ENCODE assay signal across 8 cellular contexts in the genomic region with DNA sequence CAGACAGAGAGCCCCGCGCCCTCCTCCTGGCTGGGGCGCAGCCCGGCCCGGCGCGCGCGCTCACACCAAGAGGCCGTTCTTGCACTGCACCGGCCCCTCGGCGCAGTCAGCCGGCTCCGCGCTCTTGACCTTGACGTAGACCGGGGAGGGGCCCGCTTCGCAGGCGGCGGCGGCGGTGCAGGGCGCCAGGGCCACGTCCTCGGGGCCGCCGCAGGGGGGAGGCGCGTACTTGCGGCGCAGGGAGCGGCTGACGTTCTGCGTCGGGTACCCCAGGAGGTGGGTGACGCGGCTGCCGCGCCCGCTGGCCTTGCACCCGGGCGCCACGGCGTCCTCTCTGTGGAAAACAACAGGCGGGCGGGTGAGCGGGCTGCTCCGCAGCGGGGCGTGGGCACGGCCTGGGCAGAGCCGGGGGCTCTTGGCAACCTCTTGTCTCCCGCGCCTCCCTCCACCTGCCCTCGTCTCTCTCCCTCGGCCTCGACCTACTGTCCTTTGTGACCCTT. TPM values are rescaled to one million over a fixed set of nuclear protein-coding genes. Genes with fewer than 3 reads are reported as not detected.
DNase-seq lines count a peak whose midpoint lies in the region; ATAC-seq and TF ChIP-seq lines count a peak whose summit lies in the region.

No MANE protein-coding gene starts in this region.

- no peaks in the 10 kb centered on the region for H3F3A ChIP-seq in neural progenitor cell (ENCODE audit: low read depth)

- H3K27ac Mint-ChIP-seq in activated naive CD4-positive, alpha-beta T cell treated with anti-CD3 and anti-CD28 coated beads for 36 hours, result no peak overlapping the region
- H3K27ac Mint-ChIP-seq in neural progenitor cell, result no peak overlapping the region
- peak overlapping the region; percentile 96 for H3K27ac Mint-ChIP-seq in stimulated activated naive CD8-positive, alpha-beta T cell treated with anti-CD3 and anti-CD28 coated beads, Interleukin-15, amount 100 ng/mL, for 72 hours

- intact Hi-C loops in activated naive CD4-positive, alpha-beta T cell treated with anti-CD3 and anti-CD28 coated beads for 36 hours (cut with micrococcal nuclease), result loop anchor here (1.0 to 2.0 kb wide), 5 partner anchors 36 to 74 kb away; a partner anchor contains a TSS

- H3K4me2 ChIP-seq in BLaER1 treated with 17β-estradiol and CSF1 and Interleukin-3, amounts not matched to agents 10 nM and 100 nM, result peak overlapping the region; percentile 66 to 86 (median 79)
- peak overlapping the region; percentile 87 for H3K4me2 ChIP-seq in neural progenitor cell

- TF ChIP-seq CTCF in neural progenitor cell (IDR thresholded peaks at IDR 0.05), result no peak

- no peaks in the 10 kb centered on the region for H3K9me3 ChIP-seq in BLaER1 treated with 17β-estradiol and CSF1 and Interleukin-3, amounts not matched to agents 10 nM and 100 nM (replicated peaks in 1 of 11)
- no peaks in the 10 kb centered on the region for H3K9me3 ChIP-seq in neural progenitor cell (ENCODE audit: low read depth)

- peak overlapping the region in 10 of 11 experiments; percentile 8 to 60 (median 46); a peak in 18 of 22 replicates for H3K9ac ChIP-seq in BLaER1 treated with 17β-estradiol and CSF1 and Interleukin-3, amounts not matched to agents 10 nM and 100 nM
- no peak overlapping the region for H3K9ac ChIP-seq in neural progenitor cell

- CTCF ChIA-PET in activated naive CD4-positive, alpha-beta T cell treated with anti-CD3 and anti-CD28 coated beads for 36 hours (lab: Charles Lee), result interaction anchor here (1.0 to 3.3 kb wide), 2 partner anchors 36 to 56 kb away, joined by 3 to 17 read pairs; no protein-coding TSS in a partner anchor

- H3K4me1 ChIP-seq in BLaER1 treated with 17β-estradiol and CSF1 and Interleukin-3, amounts not matched to agents 10 nM and 100 nM, result peaks cover 0 to 24% (median 2%) of the 10 kb centered on the region in 10 experiments; a peak in 8 of 20 replicates
- peaks cover 10% of the 10 kb centered on the region for H3K4me1 ChIP-seq in neural progenitor cell

- H3K4me3 ChIP-seq in BLaER1 treated with 17β-estradiol and CSF1 and Interleukin-3, amounts not matched to agents 10 nM and 100 nM, result peak overlapping the region; percentile 50 to 69 (median 58)
- H3K4me3 ChIP-seq in neural progenitor cell, result peak overlapping the region; percentile 47

- no peaks in the 10 kb centered on the region for H3K9me3 Mint-ChIP-seq in activated naive CD4-positive, alpha-beta T cell treated with anti-CD3 and anti-CD28 coated beads for 36 hours
- peaks cover 3% of the 10 kb centered on the region for H3K9me3 Mint-ChIP-seq in neural progenitor cell
- no peaks in the 10 kb centered on the region for H3K9me3 Mint-ChIP-seq in stimulated activated naive CD8-positive, alpha-beta T cell treated with anti-CD3 and anti-CD28 coated beads, Interleukin-15, amount 100 ng/mL, for 72 hours

- no peaks in the 10 kb centered on the region for H4K20me1 ChIP-seq in BLaER1 treated with 17β-estradiol and CSF1 and Interleukin-3, amounts not matched to agents 10 nM and 100 nM
- H4K20me1 ChIP-seq in neural progenitor cell (ENCODE audit: low read depth), result no peaks in the 10 kb centered on the region

- peak overlapping the region; percentile 81 for H3K4me3 Mint-ChIP-seq in activated naive CD4-positive, alpha-beta T cell treated with anti-CD3 and anti-CD28 coated beads for 36 hours
- H3K4me3 Mint-ChIP-seq in neural progenitor cell, result peak overlapping the region; percentile 67
- H3K4me3 Mint-ChIP-seq in stimulated activated naive CD8-positive, alpha-beta T cell treated with anti-CD3 and anti-CD28 coated beads, Interleukin-15, amount 100 ng/mL, for 72 hours, result peak overlapping the region; percentile 90 to 95

- peaks cover 10% of the 10 kb centered on the region for H3K4me1 Mint-ChIP-seq in activated naive CD4-positive, alpha-beta T cell treated with anti-CD3 and anti-CD28 coated beads for 36 hours (ENCODE audit: low read depth)
- H3K4me1 Mint-ChIP-seq in neural progenitor cell, result peaks cover 13% of the 10 kb centered on the region
- H3K4me1 Mint-ChIP-seq in stimulated activated naive CD8-positive, alpha-beta T cell treated with anti-CD3 and anti-CD28 coated beads, Interleukin-15, amount 100 ng/mL, for 72 hours, result peaks cover 34% of the 10 kb centered on the region

- no peaks in the 10 kb centered on the region for H3K79me2 ChIP-seq in neural progenitor cell (ENCODE audit: low read depth)

- ATAC-seq in GM19455 (IDR thresholded peaks at IDR 0.05; ENCODE audit: unreplicated experiment), result peak; percentile 76
- ATAC-seq in stimulated activated naive CD8-positive, alpha-beta T cell treated with anti-CD3 and anti-CD28 coated beads, Interleukin-15, amount 100 ng/mL, for 72 hours, result peak; percentile 91

- DNase-seq in HT1080 (ENCODE audit: low read depth), result peak; percentile 89
- DNase-seq in SK-MEL-5 (ENCODE audit: low read depth, low spot score), result peak; percentile 62
- DNase-seq in activated naive CD4-positive, alpha-beta T cell treated with anti-CD3 and anti-CD28 coated beads for 36 hours, result peak; percentile 73
- DNase-seq in foreskin melanocyte, result peak; percentile 64
- DNase-seq in neural progenitor cell (ENCODE audit: low spot score), result no peak
- peak; percentile 83 to 85 for DNase-seq in stimulated activated naive CD8-positive, alpha-beta T cell treated with anti-CD3 and anti-CD28 coated beads, Interleukin-15, amount 100 ng/mL, for 72 hours

- H3K27me3 ChIP-seq in BLaER1 treated with 17β-estradiol and CSF1 and Interleukin-3, amounts not matched to agents 10 nM and 100 nM, result peaks cover 19 to 44% (median 41%) of the 10 kb centered on the region in 11 experiments; a peak in 21 of 22 replicates
- H3K27me3 ChIP-seq in neural progenitor cell, result peaks cover 70% of the 10 kb centered on the region

- H3K36me3 Mint-ChIP-seq in activated naive CD4-positive, alpha-beta T cell treated with anti-CD3 and anti-CD28 coated beads for 36 hours (ENCODE audit: low read depth), result no peaks in the 10 kb centered on the region
- no peaks in the 10 kb centered on the region for H3K36me3 Mint-ChIP-seq in neural progenitor cell

- H3K36me3 ChIP-seq in BLaER1 treated with 17β-estradiol and CSF1 and Interleukin-3, amounts not matched to agents 10 nM and 100 nM, result no peaks in the 10 kb centered on the region
- H3K36me3 ChIP-seq in neural progenitor cell, result no peaks in the 10 kb centered on the region

- H3K27me3 Mint-ChIP-seq in activated naive CD4-positive, alpha-beta T cell treated with anti-CD3 and anti-CD28 coated beads for 36 hours (ENCODE audit: low read depth), result no peaks in the 10 kb centered on the region
- peaks cover 34% of the 10 kb centered on the region for H3K27me3 Mint-ChIP-seq in neural progenitor cell (ENCODE audit: insufficient read depth, low read depth)
- H3K27me3 Mint-ChIP-seq in stimulated activated naive CD8-positive, alpha-beta T cell treated with anti-CD3 and anti-CD28 coated beads, Interleukin-15, amount 100 ng/mL, for 72 hours, result no peaks in the 10 kb centered on the region

- in situ Hi-C loops in SK-MEL-5 (cut with HindIII; ENCODE audit: low pct_unique_long_range_greater_than_20kb, low sequenced_read_pairs), result no loop called here

- no peak overlapping the region for H2AFZ ChIP-seq in neural progenitor cell (replicated peaks)

- H3K27ac ChIP-seq in BLaER1 treated with 17β-estradiol and CSF1 and Interleukin-3, amounts not matched to agents 10 nM and 100 nM, result no peak overlapping the region
- no peak overlapping the region for H3K27ac ChIP-seq in neural progenitor cell

RNA-seq across cellular contexts. Expression of a gene that starts 7.7 kb away (rescaled TPM):
- 0.03 and 0.07 TPM in 2 replicates for total RNA-seq in HT1080 (2014; rRNA removed; shearing (Covaris generic))
- polyA plus RNA-seq in HT1080 (2015; cell fraction: cytosol; rRNA removed), result 0.08 TPM in 1 of 2 replicates, not detected in the other
- 0.36 and 0.65 TPM in 2 replicates for polyA plus RNA-seq in HT1080 (2015; cell fraction: nucleus; rRNA removed)
- total RNA-seq in SK-MEL-5 (2014; rRNA removed; shearing (Covaris generic)), result not detected in 2 replicates
- not detected in 2 replicates for polyA plus RNA-seq in SK-MEL-5 (2015; cell fraction: cytosol; rRNA removed)
- not detected in 2 replicates for polyA plus RNA-seq in SK-MEL-5 (2015; cell fraction: nucleus; rRNA removed)
- total RNA-seq in activated naive CD4-positive, alpha-beta T cell treated with anti-CD3 and anti-CD28 coated beads for 36 hours, result not detected
- not detected in 2 replicates for total RNA-seq in neural progenitor cell (ENCODE audit: low replicate concordance)

RNA-seq across cellular contexts. Expression of a gene that starts 28.1 kb away (rescaled TPM):
- total RNA-seq in HT1080 (2014; rRNA removed; shearing (Covaris generic)), result 0.40 TPM in 1 of 2 replicates, not detected in the other
- polyA plus RNA-seq in HT1080 (2015; cell fraction: cytosol; rRNA removed), result 0.03 and 0.07 TPM in 2 replicates
- polyA plus RNA-seq in HT1080 (2015; cell fraction: nucleus; rRNA removed), result 0.33 TPM in 1 of 2 replicates, not detected in the other
- total RNA-seq in SK-MEL-5 (2014; rRNA removed; shearing (Covaris generic)), result not detected in 2 replicates
- 0.13 TPM in 1 of 2 replicates, not detected in the other for polyA plus RNA-seq in SK-MEL-5 (2015; cell fraction: cytosol; rRNA removed)
- polyA plus RNA-seq in SK-MEL-5 (2015; cell fraction: nucleus; rRNA removed), result not detected in 2 replicates
- under 1 TPM in 1 of 2 experiments, not detected in 1; 0.19 TPM for total RNA-seq in activated naive CD4-positive, alpha-beta T cell treated with anti-CD3 and anti-CD28 coated beads for 36 hours
- not detected in 2 replicates for total RNA-seq in neural progenitor cell (ENCODE audit: low replicate concordance)

RNA-seq across cellular contexts. Expression of a gene that starts 45.2 kb away (rescaled TPM):
- 3.9 and 4.2 TPM in 2 replicates for total RNA-seq in HT1080 (2014; rRNA removed; shearing (Covaris generic))
- 1.4 and 1.6 TPM in 2 replicates for polyA plus RNA-seq in HT1080 (2015; cell fraction: cytosol; rRNA removed)
- polyA plus RNA-seq in HT1080 (2015; cell fraction: nucleus; rRNA removed), result 2.0 and 4.4 TPM in 2 replicates
- total RNA-seq in SK-MEL-5 (2014; rRNA removed; shearing (Covaris generic)), result 0.13 and 0.56 TPM in 2 replicates
- 0.23 and 0.62 TPM in 2 replicates for polyA plus RNA-seq in SK-MEL-5 (2015; cell fraction: cytosol; rRNA removed)
- 0.36 TPM in 1 of 2 replicates, not detected in the other for polyA plus RNA-seq in SK-MEL-5 (2015; cell fraction: nucleus; rRNA removed)
- 1 to 10 TPM; 2.1 to 2.6 TPM for total RNA-seq in activated naive CD4-positive, alpha-beta T cell treated with anti-CD3 and anti-CD28 coated beads for 36 hours
- total RNA-seq in neural progenitor cell (ENCODE audit: low replicate concordance), result not detected in 2 replicates

RNA-seq across cellular contexts. Expression of a gene that starts 52.6 kb away (rescaled TPM):
- 0.33 and 1.5 TPM in 2 replicates for total RNA-seq in HT1080 (2014; rRNA removed; shearing (Covaris generic))
- not detected in 2 replicates for polyA plus RNA-seq in HT1080 (2015; cell fraction: cytosol; rRNA removed)
- polyA plus RNA-seq in HT1080 (2015; cell fraction: nucleus; rRNA removed), result 0.14 and 0.68 TPM in 2 replicates
- not detected in 2 replicates for total RNA-seq in SK-MEL-5 (2014; rRNA removed; shearing (Covaris generic))
- not detected in 2 replicates for polyA plus RNA-seq in SK-MEL-5 (2015; cell fraction: cytosol; rRNA removed)
- 1.0 TPM in 1 of 2 replicates, not detected in the other for polyA plus RNA-seq in SK-MEL-5 (2015; cell fraction: nucleus; rRNA removed)
- total RNA-seq in activated naive CD4-positive, alpha-beta T cell treated with anti-CD3 and anti-CD28 coated beads for 36 hours, result not detected
- not detected in 2 replicates for total RNA-seq in neural progenitor cell (ENCODE audit: low replicate concordance)

Comparison
In these comparisons a context has a peak if more than half of its experiments do, and no peak if none do; other contexts are left out.
1. H3K27ac Mint-ChIP-seq: peak in stimulated activated naive CD8-positive, alpha-beta T cell treated with anti-CD3 and anti-CD28 coated beads, Interleukin-15, amount 100 ng/mL, for 72 hours (2 of 2); none in activated naive CD4-positive, alpha-beta T cell treated with anti-CD3 and anti-CD28 coated beads for 36 hours (single experiment) and neural progenitor cell (single experiment).
2. Peak in every context shown above with its lines, with median percentiles within 50 percentile points of each other: H3K4me3 Mint-ChIP-seq.